ENCODE assay signal across 20 cellular contexts in genomic region chr13:60435762-60436374, GRCh38. TPM values are rescaled to one million over a fixed set of nuclear protein-coding genes. Genes with fewer than 3 reads are reported as not detected.
DNase-seq lines count a peak whose midpoint lies in the region; ATAC-seq and TF ChIP-seq lines count a peak whose summit lies in the region.
"Had no signal": no experiment of that assay in that cellular context is flagged by ENCODE, and none has a peak within 500 bp of the region (broad histone marks: within the 10 kb centered on the region; RNA-seq: fewer than 3 reads in every experiment).

No MANE protein-coding gene starts in this region.

- no peak overlapping the region for H3K4me3 Mint-ChIP-seq in stimulated activated naive CD8-positive, alpha-beta T cell treated with anti-CD3 and anti-CD28 coated beads, Interleukin-15, amount 100 ng/mL, for 72 hours
- H3K4me3 Mint-ChIP-seq in IgD-negative memory B cell, result no peak overlapping the region
- no peak overlapping the region for H3K4me3 Mint-ChIP-seq in activated CD4-positive, alpha-beta T cell treated with anti-CD3 and anti-CD28 coated beads, Interleukin-2, amount 10 ng/mL, durations not matched to agents 7 days and 5 days
- H3K4me3 Mint-ChIP-seq: activated CD4-positive, alpha-beta memory T cell treated with anti-CD3 and anti-CD28 coated beads for 36 hours; CD14-positive monocyte had no signal

- no peak overlapping the region for H3K27ac Mint-ChIP-seq in stimulated activated naive CD8-positive, alpha-beta T cell treated with anti-CD3 and anti-CD28 coated beads, Interleukin-15, amount 100 ng/mL, for 72 hours
- H3K27ac Mint-ChIP-seq in IgD-negative memory B cell, result peak overlapping the region in 2 of 3 donors; percentile 13 to 57
- no peak overlapping the region for H3K27ac Mint-ChIP-seq in activated CD4-positive, alpha-beta T cell treated with anti-CD3 and anti-CD28 coated beads, Interleukin-2, amount 10 ng/mL, durations not matched to agents 7 days and 5 days
- H3K27ac Mint-ChIP-seq: activated CD4-positive, alpha-beta memory T cell treated with anti-CD3 and anti-CD28 coated beads for 36 hours; activated naive CD4-positive, alpha-beta T cell treated with anti-CD3 and anti-CD28 coated beads, Interleukin-2, amount 50 U/mL, for 72 hours had no signal

- H3K4me1 Mint-ChIP-seq in stimulated activated naive CD8-positive, alpha-beta T cell treated with anti-CD3 and anti-CD28 coated beads, Interleukin-15, amount 100 ng/mL, for 72 hours, result peaks cover 15% of the 10 kb centered on the region
- H3K4me1 Mint-ChIP-seq in IgD-negative memory B cell, result peaks cover 13 to 28% (median 20%) of the 10 kb centered on the region in 3 donors
- H3K4me1 Mint-ChIP-seq in activated CD4-positive, alpha-beta T cell treated with anti-CD3 and anti-CD28 coated beads, Interleukin-2, amount 10 ng/mL, durations not matched to agents 7 days and 5 days, result peaks cover 11% of the 10 kb centered on the region
- H3K4me1 Mint-ChIP-seq: CD14-positive monocyte had no signal

- peaks cover 5% of the 10 kb centered on the region for H3K36me3 Mint-ChIP-seq in IgD-negative memory B cell
- peaks cover 3% of the 10 kb centered on the region for H3K36me3 Mint-ChIP-seq in activated CD4-positive, alpha-beta T cell treated with anti-CD3 and anti-CD28 coated beads, Interleukin-2, amount 10 ng/mL, durations not matched to agents 7 days and 5 days (ENCODE audit: low read depth)
- H3K36me3 Mint-ChIP-seq: activated CD4-positive, alpha-beta memory T cell treated with anti-CD3 and anti-CD28 coated beads for 36 hours; activated naive CD4-positive, alpha-beta T cell treated with anti-CD3 and anti-CD28 coated beads, Interleukin-2, amount 50 U/mL, for 72 hours; CD14-positive monocyte had no signal

- H3K27ac ChIP-seq in ascending aorta, result no peak overlapping the region
- H3K27ac ChIP-seq: colonic mucosa, left lung, neutrophil, SJCRH30, spleen, VCaP had no signal

- ATAC-seq in stimulated activated naive CD8-positive, alpha-beta T cell treated with anti-CD3 and anti-CD28 coated beads, Interleukin-15, amount 100 ng/mL, for 72 hours, result peak; percentile 46
- no peak for ATAC-seq in stimulated activated naive CD8-positive, alpha-beta T cell treated with anti-CD3 and anti-CD28 coated beads, Interleukin-15, Interleukin-2, amounts not matched to agents 100 U/mL and 50 U/mL, for 24 hours
- ATAC-seq in GM21381 (IDR thresholded peaks at IDR 0.05; ENCODE audit: unreplicated experiment) (peak; percentile 53), GM21515 (IDR thresholded peaks at IDR 0.05; ENCODE audit: unreplicated experiment) (no peak)
- ATAC-seq: activated naive CD4-positive, alpha-beta T cell treated with anti-CD3 and anti-CD28 coated beads, Interleukin-2, amount 50 U/mL, for 72 hours; left lung had no signal

- no peak for DNase-seq in stimulated activated naive CD8-positive, alpha-beta T cell treated with anti-CD3 and anti-CD28 coated beads, Interleukin-15, amount 100 ng/mL, for 72 hours
- no peak for DNase-seq in stimulated activated naive CD8-positive, alpha-beta T cell treated with anti-CD3 and anti-CD28 coated beads, Interleukin-15, Interleukin-2, amounts not matched to agents 100 U/mL and 50 U/mL, for 24 hours
- no peak for DNase-seq in ascending aorta (ENCODE audit: low spot score in 2 of 2)
- no peak for DNase-seq in activated CD4-positive, CD25-positive, alpha-beta regulatory T cell (lab: John Stamatoyannopoulos, UW)
- DNase-seq in activated CD4-positive, alpha-beta T cell treated with anti-CD3 and anti-CD28 coated beads, Interleukin-2, amount 10 ng/mL, durations not matched to agents 7 days and 5 days, result no peak
- DNase-seq: activated CD4-positive, alpha-beta memory T cell treated with anti-CD3 and anti-CD28 coated beads for 36 hours; colonic mucosa; DMS53; left lung; NCI-H146; NCI-H2171; SJCRH30; spleen had no signal

- TF ChIP-seq CTCF in ascending aorta (IDR thresholded peaks at IDR 0.05), result no peak

- H3K9me3 Mint-ChIP-seq in stimulated activated naive CD8-positive, alpha-beta T cell treated with anti-CD3 and anti-CD28 coated beads, Interleukin-15, amount 100 ng/mL, for 72 hours, result no peaks in the 10 kb centered on the region
- H3K9me3 Mint-ChIP-seq in IgD-negative memory B cell, result peaks cover 0 to 5% (median 2%) of the 10 kb centered on the region in 3 donors
- H3K9me3 Mint-ChIP-seq in activated CD4-positive, alpha-beta T cell treated with anti-CD3 and anti-CD28 coated beads, Interleukin-2, amount 10 ng/mL, durations not matched to agents 7 days and 5 days, result peaks cover 2% of the 10 kb centered on the region
- H3K9me3 Mint-ChIP-seq: activated CD4-positive, alpha-beta memory T cell treated with anti-CD3 and anti-CD28 coated beads for 36 hours; activated naive CD4-positive, alpha-beta T cell treated with anti-CD3 and anti-CD28 coated beads, Interleukin-2, amount 50 U/mL, for 72 hours had no signal

- H3K36me3 ChIP-seq in ascending aorta, result no peaks in the 10 kb centered on the region
- H3K36me3 ChIP-seq: colonic mucosa, left lung, neutrophil, SJCRH30, spleen had no signal

- CTCF ChIA-PET in activated CD4-positive, alpha-beta T cell treated with anti-CD3 and anti-CD28 coated beads, Interleukin-2, amount 10 ng/mL, durations not matched to agents 7 days and 5 days (lab: Charles Lee), result interaction anchor here (0.6 kb wide), 1 partner anchor 92 kb away, joined by 3 read pairs; no protein-coding TSS in a partner anchor

- POLR2A ChIA-PET in activated CD4-positive, alpha-beta T cell treated with anti-CD3 and anti-CD28 coated beads, Interleukin-2, amount 10 ng/mL, durations not matched to agents 7 days and 5 days (lab: Charles Lee), result no interaction called here

- H3K27me3 Mint-ChIP-seq in stimulated activated naive CD8-positive, alpha-beta T cell treated with anti-CD3 and anti-CD28 coated beads, Interleukin-15, amount 100 ng/mL, for 72 hours, result no peaks in the 10 kb centered on the region
- no peaks in the 10 kb centered on the region for H3K27me3 Mint-ChIP-seq in IgD-negative memory B cell
- no peaks in the 10 kb centered on the region for H3K27me3 Mint-ChIP-seq in activated CD4-positive, alpha-beta T cell treated with anti-CD3 and anti-CD28 coated beads, Interleukin-2, amount 10 ng/mL, durations not matched to agents 7 days and 5 days
- H3K27me3 Mint-ChIP-seq: activated CD4-positive, alpha-beta memory T cell treated with anti-CD3 and anti-CD28 coated beads for 36 hours had no signal

- no peak overlapping the region for H3K4me3 ChIP-seq in ascending aorta
- H3K4me3 ChIP-seq: colonic mucosa, left lung, SJCRH30, spleen had no signal

- no peaks in the 10 kb centered on the region for H3K9me3 ChIP-seq in ascending aorta
- H3K9me3 ChIP-seq: colonic mucosa, neutrophil, SJCRH30 had no signal

- H3K27me3 ChIP-seq in ascending aorta, result no peaks in the 10 kb centered on the region
- H3K27me3 ChIP-seq: colonic mucosa, left lung, neutrophil, SJCRH30, spleen had no signal

- intact Hi-C loops in ascending aorta (cut with DNase I), result no loop called here

- no peaks in the 10 kb centered on the region for H3K4me1 ChIP-seq in ascending aorta
- H3K4me1 ChIP-seq: colonic mucosa, left lung, SJCRH30 had no signal

RNA-seq across cellular contexts. Expression of gene TDRD3, which starts 38.8 kb away (rescaled TPM):
- polyA plus RNA-seq in IgD-negative memory B cell, result 6.9 TPM
- total RNA-seq in ascending aorta, result 3.0 TPM
- 10 to 100 TPM; 22.5 to 25.3 TPM for total RNA-seq in activated CD4-positive, alpha-beta T cell treated with anti-CD3 and anti-CD28 coated beads, Interleukin-2, amount 10 ng/mL, durations not matched to agents 7 days and 5 days

Comparison
In these comparisons a context has a peak if more than half of its experiments do, and no peak if none do; other contexts are left out.
1. ATAC-seq: peak in stimulated activated naive CD8-positive, alpha-beta T cell treated with anti-CD3 and anti-CD28 coated beads, Interleukin-15, amount 100 ng/mL, for 72 hours (single experiment) and GM21381 (single experiment); none in stimulated activated naive CD8-positive, alpha-beta T cell treated with anti-CD3 and anti-CD28 coated beads, Interleukin-15, Interleukin-2, amounts not matched to agents 100 U/mL and 50 U/mL, for 24 hours (single experiment) and GM21515 (single experiment).
2. H3K27ac Mint-ChIP-seq: peak in IgD-negative memory B cell (2 of 3); none in stimulated activated naive CD8-positive, alpha-beta T cell treated with anti-CD3 and anti-CD28 coated beads, Interleukin-15, amount 100 ng/mL, for 72 hours (0 of 2) and activated CD4-positive, alpha-beta T cell treated with anti-CD3 and anti-CD28 coated beads, Interleukin-2, amount 10 ng/mL, durations not matched to agents 7 days and 5 days (single experiment).